18 cellular contexts compared by ENCODE assay signal in the genomic region with DNA sequence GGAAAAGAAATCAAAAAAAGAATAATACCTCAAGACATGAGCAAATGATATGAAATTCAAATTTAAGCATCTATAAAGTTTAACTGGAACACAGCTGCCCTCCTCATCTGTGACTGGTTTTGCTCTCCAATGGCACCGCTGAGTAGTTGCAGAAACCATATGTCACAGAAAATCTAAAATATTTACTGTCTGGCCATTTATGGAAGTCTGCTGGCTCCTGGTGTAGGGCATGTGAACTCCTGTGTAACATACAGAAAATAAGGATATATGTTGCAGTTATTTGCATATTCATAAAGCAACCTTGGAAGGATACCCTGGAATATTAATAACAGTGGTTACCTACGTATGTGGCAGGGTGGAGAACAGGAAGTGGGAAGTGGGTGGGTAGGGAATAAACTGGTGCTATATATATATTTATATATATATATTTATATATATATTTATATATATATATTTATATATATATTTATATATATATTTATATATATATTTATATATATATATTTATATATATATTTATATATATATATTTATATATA. TPM values are rescaled to one million over a fixed set of nuclear protein-coding genes. Genes with fewer than 3 reads are reported as not detected.
DNase-seq lines count a peak whose midpoint lies in the region; ATAC-seq, FAIRE-seq and TF ChIP-seq lines count a peak whose summit lies in the region.
"Had no signal": no experiment of that assay in that cellular context is flagged by ENCODE, and none has a peak within 500 bp of the region (broad histone marks: within the 10 kb centered on the region; RNA-seq: fewer than 3 reads in every experiment).

No MANE protein-coding gene starts in this region.

- no peak overlapping the region for H3K14ac ChIP-seq in mesenchymal stem cell (ENCODE audit: low read length in 2 of 2)

- H3K18ac ChIP-seq in mesenchymal stem cell (ENCODE audit: low read depth in 1 of 2, low read length in 2 of 2): peak overlapping the region in 1 of 2 experiments; percentile 23

- peak overlapping the region in 1 of 2 experiments; percentile 45 for H2BK12ac ChIP-seq in mesenchymal stem cell (ENCODE audit: low read length in 2 of 2)

- no peak overlapping the region for H3K9ac ChIP-seq in HepG2 (ENCODE audit: insufficient read depth, low read depth, low read length)
- H3K9ac ChIP-seq in mesenchymal stem cell (ENCODE audit: low read length): peak overlapping the region; percentile 7

- TF ChIP-seq POLR2A in HepG2 (IDR thresholded peaks at IDR 0.05; ENCODE audit: insufficient read depth in 1 of 2, low read depth in 2 of 2, low read length in 2 of 2) (no peak), right lobe of liver (IDR thresholded peaks at IDR 0.05) (no peak)

- H3K4me2 ChIP-seq in HepG2 (ENCODE audit: low read depth, low read length) (peak overlapping the region; percentile 55), mesenchymal stem cell (ENCODE audit: low read length, poor library complexity, severe bottlenecking) (no peak overlapping the region)

- H4K8ac ChIP-seq in mesenchymal stem cell (ENCODE audit: low read length): no peak overlapping the region

- peaks cover 15% of the 10 kb centered on the region for H3K4me1 ChIP-seq in HepG2 (ENCODE audit: insufficient read depth, low read length)
- no peaks in the 10 kb centered on the region for H3K4me1 ChIP-seq in right lobe of liver
- H3K4me1 ChIP-seq in mesenchymal stem cell (ENCODE audit: control insufficient read depth, insufficient read depth, low read depth, low read length): peaks cover 29% of the 10 kb centered on the region

- in situ Hi-C loops in HepG2 (cut with HindIII; ENCODE audit: extremely low pct_ligation_motif_present, low pct_unique_long_range_greater_than_20kb) (no loop called here), astrocyte of the spinal cord (cut with HindIII; ENCODE audit: low sequenced_read_pairs) (no loop called here)

- TF ChIP-seq RAD21 in HepG2 (CRISPR knock-in tag; IDR thresholded peaks at IDR 0.05): no peak

- H3K79me2 ChIP-seq in HepG2 (ENCODE audit: insufficient read depth, low read length): no peaks in the 10 kb centered on the region

- FAIRE-seq in HepG2 (lab: Jason Lieb, UNC): no peak

- DNase-seq in HepG2 (ENCODE audit: low spot score) (no peak), right lobe of liver (no peak), astrocyte of the spinal cord (ENCODE audit: low read depth, low spot score) (no peak), mesenchymal stem cell (no peak), Right ventricle myocardium superior (no peak), epidermal melanocyte (ENCODE audit: insufficient read length, low spot score) (no peak)
- DNase-seq: activated naive CD8-positive, alpha-beta T cell treated with anti-CD3 and anti-CD28 coated beads, Interleukin-2, amount 50 U/mL, for 24 hours; caudate nucleus; CD4-positive, alpha-beta T cell; GOT3; heart right ventricle; mesendoderm; NCI-H187; T-helper 9 cell had no signal

- no peak overlapping the region for H2BK15ac ChIP-seq in mesenchymal stem cell (ENCODE audit: low read depth, poor library complexity, severe bottlenecking)

- no peak overlapping the region for H4K91ac ChIP-seq in mesenchymal stem cell (ENCODE audit: low read length)

- no peak overlapping the region for H2BK120ac ChIP-seq in mesenchymal stem cell (ENCODE audit: low read depth, low read length)

- TF ChIP-seq EP300 in HepG2 (IDR thresholded peaks at IDR 0.05; ENCODE audit: low read depth in 2 of 2, low read length in 2 of 2) (no peak), HepG2 (CRISPR knock-in tag; IDR thresholded peaks at IDR 0.05; ENCODE audit: borderline replicate concordance) (no peak)

- H3K4me3 ChIP-seq in HepG2 (replicated peaks in 1 of 3; ENCODE audit: insufficient read depth in 1 of 3, low read depth in 2 of 3, low read length in 3 of 3): no peak overlapping the region
- no peak overlapping the region for H3K4me3 ChIP-seq in right lobe of liver
- no peak overlapping the region for H3K4me3 ChIP-seq in astrocyte of the spinal cord (ENCODE audit: low read depth, low read length)
- peak overlapping the region in 1 of 2 experiments; percentile 32 for H3K4me3 ChIP-seq in mesenchymal stem cell (ENCODE audit: insufficient read depth in 1 of 2, low read depth in 1 of 2, low read length in 2 of 2)
- H3K4me3 ChIP-seq: heart right ventricle had no signal

- TF ChIP-seq CTCF in HepG2 (CRISPR knock-in tag; IDR thresholded peaks at IDR 0.05): no peak
- no peak for TF ChIP-seq CTCF in right lobe of liver (IDR thresholded peaks at IDR 0.05)
- TF ChIP-seq CTCF in astrocyte of the spinal cord (IDR thresholded peaks at IDR 0.05; ENCODE audit: low read depth, low read length): peak; percentile 5

- no TSS peak for BruUV-seq in HepG2 (replicated peaks; lab: Mats Ljungman, UMichigan)

- H3K27me3 ChIP-seq in HepG2 (ENCODE audit: control insufficient read depth in 1 of 2, insufficient read depth in 2 of 2, low read length in 2 of 2) (peaks cover 0 to 29% of the 10 kb centered on the region in 2 experiments; a peak in 2 of 5 replicates), right lobe of liver (no peaks in the 10 kb centered on the region), mesenchymal stem cell (ENCODE audit: control insufficient read depth in 1 of 2, insufficient read depth in 1 of 2, low read length in 2 of 2) (no peaks in the 10 kb centered on the region)
- H3K27me3 ChIP-seq: heart right ventricle had no signal

- H3K23ac ChIP-seq in mesenchymal stem cell (ENCODE audit: low read length in 2 of 2): no peak overlapping the region

- no peak overlapping the region for H3K4ac ChIP-seq in mesenchymal stem cell (ENCODE audit: low read depth in 1 of 2, low read length in 2 of 2)

- intact Hi-C loops in HepG2 (cut with micrococcal nuclease; ENCODE audit: unreplicated experiment) (no loop called here), right lobe of liver (cut with DNase I) (no loop called here), Right ventricle myocardium superior (cut with DNase I) (no loop called here)

- peaks cover 11% of the 10 kb centered on the region for H3K79me1 ChIP-seq in mesenchymal stem cell (replicated peaks; ENCODE audit: low read length, poor library complexity, severe bottlenecking)

- H3K9me3 ChIP-seq in HepG2 (ENCODE audit: low read length): no peaks in the 10 kb centered on the region
- no peaks in the 10 kb centered on the region for H3K9me3 ChIP-seq in right lobe of liver
- no peaks in the 10 kb centered on the region for H3K9me3 ChIP-seq in mesenchymal stem cell (ENCODE audit: control insufficient read depth, low read length)
- H3K9me3 ChIP-seq: heart right ventricle had no signal

- POLR2A ChIA-PET in HepG2 (lab: Yijun Ruan, JAX): no interaction called here

- CTCF ChIA-PET in HepG2 (lab: Yijun Ruan, JAX; ENCODE audit: low intra/inter-chr PET ratio, low total read pairs): no interaction called here

- H3K36me3 ChIP-seq in HepG2 (replicated peaks in 1 of 2; ENCODE audit: control insufficient read depth in 1 of 2, insufficient read depth in 2 of 2, low read length in 2 of 2): no peaks in the 10 kb centered on the region
- no peaks in the 10 kb centered on the region for H3K36me3 ChIP-seq in right lobe of liver
- peaks cover 33 to 48% of the 10 kb centered on the region in 2 experiments for H3K36me3 ChIP-seq in mesenchymal stem cell (ENCODE audit: control insufficient read depth in 1 of 2, insufficient read depth in 2 of 2, low read depth in 1 of 2, low read length in 2 of 2)

- H3K27ac ChIP-seq in HepG2 (ENCODE audit: extremely low read length, insufficient read depth, low read length): no peak overlapping the region
- H3K27ac ChIP-seq in right lobe of liver: no peak overlapping the region
- H3K27ac ChIP-seq in mesenchymal stem cell (ENCODE audit: low read length, poor library complexity, severe bottlenecking): peak overlapping the region; percentile 52
- H3K27ac ChIP-seq: heart right ventricle had no signal

- H4K20me1 ChIP-seq in HepG2 (ENCODE audit: insufficient read depth, low read length): no peaks in the 10 kb centered on the region

- no peak overlapping the region for H2AK5ac ChIP-seq in mesenchymal stem cell (ENCODE audit: low read length, severe bottlenecking)

- no peak for ATAC-seq in HepG2
- no peak for ATAC-seq in right lobe of liver
- no peak for ATAC-seq in GM18502 (IDR thresholded peaks at IDR 0.05; ENCODE audit: poor library complexity, unreplicated experiment)
- ATAC-seq in GM19395 (IDR thresholded peaks at IDR 0.05; ENCODE audit: unreplicated experiment): no peak
- no peak for ATAC-seq in Right ventricle myocardium superior (ENCODE audit: poor library complexity)
- ATAC-seq: activated CD4-positive, CD25-positive, alpha-beta regulatory T cell treated with anti-CD3 and anti-CD28 coated beads, Interleukin-2, amount 50 U/mL, for 24 hours; activated naive CD8-positive, alpha-beta T cell treated with anti-CD3 and anti-CD28 coated beads, Interleukin-2, amount 50 U/mL, for 24 hours; heart right ventricle; natural killer cell treated with Interleukin-12 subunit alpha and Interleukin-12 subunit beta and Interleukin-15 and Interleukin-18, amount 100 ng/mL, for 72 hours had no signal

- 60% methylated on average over 2 of the region's 2 CpGs for WGBS in HepG2 (ENCODE audit: low lambda C conversion rate)
- 72% methylated on average over 2 of the region's 2 CpGs for WGBS in right lobe of liver (ENCODE audit: insufficient coverage, low coverage, low lambda C conversion rate, missing lambda C conversion rate)
- no CpG with 5 or more reads among the region's 2 CpGs for WGBS in mesenchymal stem cell

- no peak overlapping the region for H2BK5ac ChIP-seq in mesenchymal stem cell (ENCODE audit: low read depth, low read length, poor library complexity, severe bottlenecking)

- H2AFZ ChIP-seq in HepG2 (ENCODE audit: low read length): no peak overlapping the region
- no peak overlapping the region for H2AFZ ChIP-seq in mesenchymal stem cell (ENCODE audit: low read depth, low read length)

RNA-seq across cellular contexts. Expression of gene LTBP2, which starts 48.3 kb away (rescaled TPM):
- total RNA-seq in HepG2 (2016; rRNA removed; fragmentation: Illumina TruSeq; extraction: Trizol) (0.18 and 0.20 TPM in 2 replicates), right lobe of liver (1 to 10 TPM in 3 of 6 experiments, under 1 TPM in 3; 0.46 to 3.5 (median 1.7) TPM), Right ventricle myocardium superior (11.9 TPM)
- total RNA-seq in HepG2 (2016; cell fraction: cytosol; rRNA removed; fragmentation: Illumina TruSeq; extraction: Trizol; ENCODE audit: low read depth): 0.09 TPM in 1 of 2 replicates, not detected in the other
- 0.10 and 0.41 TPM in 2 replicates for total RNA-seq in HepG2 (2016; cell fraction: insoluble cytoplasmic fraction; rRNA removed; fragmentation: Illumina TruSeq; extraction: Trizol)
- total RNA-seq in HepG2 (2016; cell fraction: membrane; rRNA removed; fragmentation: Illumina TruSeq; extraction: Trizol): 0.06 TPM in 1 of 2 replicates, not detected in the other
- total RNA-seq in HepG2 (2016; cell fraction: nucleus; rRNA removed; fragmentation: Illumina TruSeq; extraction: Trizol): 0.28 and 0.84 TPM in 2 replicates
- 0.41 and 0.46 TPM in 2 replicates for polyA plus RNA-seq in HepG2 (2011; rRNA removed)
- polyA plus RNA-seq in HepG2 (2011; cell fraction: cytosol; rRNA removed): 0.32 and 0.35 TPM in 2 replicates
- 1.4 and 1.5 TPM in 2 replicates for polyA plus RNA-seq in HepG2 (2011; cell fraction: nucleus; rRNA removed)
- 0.27 and 0.68 TPM in 2 replicates for polyA plus RNA-seq in HepG2 (2012)
- 0.06 TPM in 1 of 2 replicates, not detected in the other for polyA plus RNA-seq in HepG2 (2016; cell fraction: cytosol; fragmentation: Illumina TruSeq; extraction: Trizol; ENCODE audit: low read depth)
- 0.12 and 0.17 TPM in 2 replicates for polyA plus RNA-seq in HepG2 (2016; cell fraction: insoluble cytoplasmic fraction; fragmentation: Illumina TruSeq; extraction: Trizol; ENCODE audit: low read depth)
- 0.07 and 0.09 TPM in 2 replicates for polyA plus RNA-seq in HepG2 (2016; cell fraction: membrane; fragmentation: Illumina TruSeq; extraction: Trizol; ENCODE audit: low read depth)
- polyA plus RNA-seq in HepG2 (2016; cell fraction: nucleus; fragmentation: Illumina TruSeq; extraction: Trizol; ENCODE audit: insufficient read depth, low read depth): 0.64 and 0.72 TPM in 2 replicates
- polyA minus RNA-seq in HepG2 (2011; rRNA and poly(A)+ RNA removed; ENCODE audit: low replicate concordance): 0.44 and 1.1 TPM in 2 replicates
- polyA minus RNA-seq in HepG2 (2011; cell fraction: cytosol; rRNA and poly(A)+ RNA removed): 0.35 and 0.89 TPM in 2 replicates
- polyA minus RNA-seq in HepG2 (2011; cell fraction: nucleus; rRNA and poly(A)+ RNA removed): 0.52 and 0.99 TPM in 2 replicates
- polyA plus RNA-seq in mesenchymal stem cell (2013, experiment 1 of 2): 16.6 TPM
- 16.0 TPM for polyA plus RNA-seq in mesenchymal stem cell (2013, experiment 2 of 2)
